9 cellular contexts compared by ENCODE assay signal in genomic region chr14:74610199-74610865, GRCh38. TPM values are rescaled to one million over a fixed set of nuclear protein-coding genes. Genes with fewer than 3 reads are reported as not detected.
DNase-seq lines count a peak whose midpoint lies in the region; ATAC-seq, FAIRE-seq and TF ChIP-seq lines count a peak whose summit lies in the region.
"Had no signal": no experiment of that assay in that cellular context is flagged by ENCODE, and none has a peak within 500 bp of the region (broad histone marks: within the 10 kb centered on the region; RNA-seq: fewer than 3 reads in every experiment).

No MANE protein-coding gene starts in this region.

- peaks cover 16% of the 10 kb centered on the region for H3F3A ChIP-seq in neural progenitor cell (ENCODE audit: low read depth)

- H3K4me1 Mint-ChIP-seq in CD14-positive monocyte (peaks cover 26% of the 10 kb centered on the region), IgD-negative memory B cell (peaks cover 20 to 24% (median 21%) of the 10 kb centered on the region in 3 donors), neural progenitor cell (peaks cover 19% of the 10 kb centered on the region)

- H3K9ac ChIP-seq in endothelial cell of umbilical vein (replicated peaks; ENCODE audit: extremely low read depth, insufficient read depth, low read length) (peak overlapping the region; percentile 79), neural progenitor cell (no peak overlapping the region)

- no peak overlapping the region for H3K27ac Mint-ChIP-seq in CD14-positive monocyte
- peak overlapping the region in 1 of 3 donors; percentile 19 for H3K27ac Mint-ChIP-seq in IgD-negative memory B cell
- no peak overlapping the region for H3K27ac Mint-ChIP-seq in neural progenitor cell

- TF ChIP-seq CTCF in CD14-positive monocyte (IDR thresholded peaks at IDR 0.05) (no peak), endothelial cell of umbilical vein (IDR thresholded peaks at IDR 0.05; ENCODE audit: extremely low read depth in 1 of 2, insufficient read depth in 1 of 2, low read depth in 1 of 2, low read length in 2 of 2) (no peak), neural progenitor cell (IDR thresholded peaks at IDR 0.05) (no peak), transverse colon (IDR thresholded peaks at IDR 0.05) (no peak)

- peak overlapping the region; percentile 52 for H3K27ac ChIP-seq in endothelial cell of umbilical vein (ENCODE audit: insufficient read depth, low read depth, low read length)
- H3K27ac ChIP-seq in neural progenitor cell: no peak overlapping the region
- H3K27ac ChIP-seq in transverse colon: no peak overlapping the region

- CTCF ChIA-PET in endothelial cell of umbilical vein (lab: Charles Lee): interaction anchor here (1.1 to 6.2 kb wide), 21 partner anchors 11 to 296 kb away, joined by 3 to 202 read pairs (median 10); partner anchors contain the start of genes ISCA2, NPC2 and YLPM1

- H3K9me3 Mint-ChIP-seq in CD14-positive monocyte (peaks cover 0 to 9% (median 0%) of the 10 kb centered on the region in 7 donors), IgD-negative memory B cell (no peaks in the 10 kb centered on the region), neural progenitor cell (no peaks in the 10 kb centered on the region)

- no peak overlapping the region for H2AFZ ChIP-seq in endothelial cell of umbilical vein (ENCODE audit: low read depth, low read length)
- no peak overlapping the region for H2AFZ ChIP-seq in neural progenitor cell (replicated peaks)

- intact Hi-C loops in CD14-positive monocyte (cut with micrococcal nuclease): loop anchor here in 1 of 2 donors (5.0 kb wide), 1 partner anchor 102 kb away; the partner anchor contains the start of genes AREL1 and FCF1
- intact Hi-C loops in endothelial cell of umbilical vein (cut with micrococcal nuclease): no loop called here
- intact Hi-C loops in transverse colon (cut with DNase I; ENCODE audit: low total_unique reads): no loop called here

- no peaks in the 10 kb centered on the region for H4K20me1 ChIP-seq in endothelial cell of umbilical vein (replicated peaks; ENCODE audit: control insufficient read depth, extremely low read depth, insufficient read depth, low read length)
- no peaks in the 10 kb centered on the region for H4K20me1 ChIP-seq in neural progenitor cell (ENCODE audit: low read depth)

- TF ChIP-seq POLR2A in endothelial cell of umbilical vein (IDR thresholded peaks at IDR 0.05; ENCODE audit: low read depth, low read length): peak; percentile 45
- no peak for TF ChIP-seq POLR2A in transverse colon (IDR thresholded peaks at IDR 0.05)

- BruUV-seq in endothelial cell of umbilical vein (replicated peaks; lab: Mats Ljungman, UMichigan): no TSS peak

- H3K79me2 ChIP-seq in endothelial cell of umbilical vein (ENCODE audit: control insufficient read depth, insufficient read depth, low read length): peaks cover 84% of the 10 kb centered on the region
- no peaks in the 10 kb centered on the region for H3K79me2 ChIP-seq in neural progenitor cell (ENCODE audit: low read depth)

- dilution Hi-C loops in endothelial cell of umbilical vein (cut with MboI; ENCODE audit: extremely low pct_ligation_motif_present, low sequenced_read_pairs): no loop called here

- POLR2A ChIA-PET in endothelial cell of umbilical vein (lab: Charles Lee): no interaction called here

- H3K4me2 ChIP-seq in endothelial cell of umbilical vein (ENCODE audit: insufficient read depth, low read length) (peak overlapping the region; percentile 76), neural progenitor cell (no peak overlapping the region)

- no peaks in the 10 kb centered on the region for H3K9me1 ChIP-seq in endothelial cell of umbilical vein (replicated peaks; ENCODE audit: control insufficient read depth, extremely low read depth, insufficient read depth, low read length)

- peak overlapping the region; percentile 81 to 88 (median 88) for H3K4me3 ChIP-seq in endothelial cell of umbilical vein (replicated peaks in 1 of 3; ENCODE audit: insufficient read depth in 1 of 3, low read depth in 1 of 3, low read length in 3 of 3)
- no peak overlapping the region for H3K4me3 ChIP-seq in neural progenitor cell
- no peak overlapping the region for H3K4me3 ChIP-seq in transverse colon

- H3K27me3 ChIP-seq in endothelial cell of umbilical vein (ENCODE audit: control insufficient read depth in 2 of 2, insufficient read depth in 2 of 2, low read length in 2 of 2) (no peaks in the 10 kb centered on the region), neural progenitor cell (peaks cover 49% of the 10 kb centered on the region), transverse colon (peaks cover 18% of the 10 kb centered on the region)

- peaks cover 45% of the 10 kb centered on the region for H3K4me1 ChIP-seq in endothelial cell of umbilical vein (ENCODE audit: control insufficient read depth, extremely low read depth, insufficient read depth, low read length)
- peaks cover 8% of the 10 kb centered on the region for H3K4me1 ChIP-seq in neural progenitor cell
- peaks cover 0 to 22% (median 17%) of the 10 kb centered on the region in 4 donors for H3K4me1 ChIP-seq in transverse colon

- H3K27me3 Mint-ChIP-seq in CD14-positive monocyte (ENCODE audit: low read depth in 3 of 3) (peaks cover 25 to 48% (median 41%) of the 10 kb centered on the region in 3 donors), IgD-negative memory B cell (peaks cover 9% of the 10 kb centered on the region), neural progenitor cell (ENCODE audit: insufficient read depth, low read depth) (peaks cover 37% of the 10 kb centered on the region)

- H3K36me3 ChIP-seq in endothelial cell of umbilical vein (ENCODE audit: control insufficient read depth in 2 of 2, extremely low read depth in 1 of 2, insufficient read depth in 2 of 2, low read length in 2 of 2): no peaks in the 10 kb centered on the region
- no peaks in the 10 kb centered on the region for H3K36me3 ChIP-seq in neural progenitor cell
- H3K36me3 ChIP-seq in transverse colon: no peaks in the 10 kb centered on the region

- peak overlapping the region; percentile 29 to 83 for H3K4me3 Mint-ChIP-seq in CD14-positive monocyte
- H3K4me3 Mint-ChIP-seq in IgD-negative memory B cell: peak overlapping the region; percentile 64 to 83 (median 81)
- H3K4me3 Mint-ChIP-seq in neural progenitor cell: peak overlapping the region; percentile 78

- no peak for TF ChIP-seq EP300 in transverse colon (IDR thresholded peaks at IDR 0.05; ENCODE audit: low read depth)

- in situ Hi-C loops in transverse colon (cut with MboI; ENCODE audit: low pct_ligation_motif_present in 1 of 4, low pct_unique_long_range_greater_than_20kb in 1 of 4, low sequenced_read_pairs in 3 of 4): no loop called here

- H3K36me3 Mint-ChIP-seq in CD14-positive monocyte (peaks cover 5 to 7% of the 10 kb centered on the region in 2 donors), IgD-negative memory B cell (no peaks in the 10 kb centered on the region), neural progenitor cell (no peaks in the 10 kb centered on the region)

- FAIRE-seq in endothelial cell of umbilical vein (lab: Jason Lieb, UNC): no peak

- WGBS in transverse colon (ENCODE audit: low coverage in 1 of 2), 2 donors: 94% methylated on average over 2 to 26 of the region's 26 CpGs

- DNase-seq in CD14-positive monocyte (ENCODE audit: low spot score): no peak
- DNase-seq in endothelial cell of umbilical vein (ENCODE audit: low read depth, low spot score): peak; percentile 30
- DNase-seq in neural progenitor cell (ENCODE audit: low spot score): no peak
- no peak for DNase-seq in DMS 273 treated with DMSO at 0.1 percent for 48 hours (lab: John Stamatoyannopoulos, UW)
- DNase-seq in transverse colon: no peak
- DNase-seq in cortex of kidney (lab: John Stamatoyannopoulos, UW): no peak

- H3K9me3 ChIP-seq in endothelial cell of umbilical vein (replicated peaks; ENCODE audit: control insufficient read depth, insufficient read depth, low read length) (no peaks in the 10 kb centered on the region), neural progenitor cell (ENCODE audit: low read depth) (no peaks in the 10 kb centered on the region), transverse colon (no peaks in the 10 kb centered on the region)

- no peak for ATAC-seq in GM21529 (IDR thresholded peaks at IDR 0.05; ENCODE audit: unreplicated experiment)
- ATAC-seq: HCT116 had no signal

TF ChIP-seq in endothelial cell of umbilical vein, 7 proteins besides CTCF, POLR2A, EP300 and RAD21:
- TF ChIP-seq EZH2 (IDR thresholded peaks at IDR 0.05; ENCODE audit: borderline replicate concordance, low read depth, low read length, severe bottlenecking) (no peak), POLR2AphosphoS5 (IDR thresholded peaks at IDR 0.05; ENCODE audit: insufficient read depth, low read depth, low read length) (peak; percentile 41)

RNA-seq across cellular contexts. Expression of gene LTBP2, which starts 1.7 kb away (rescaled TPM):
- under 1 TPM; 0.04 to 0.11 TPM for polyA plus RNA-seq in CD14-positive monocyte
- polyA plus RNA-seq in IgD-negative memory B cell: 0.03 TPM
- total RNA-seq in endothelial cell of umbilical vein: 264 and 268 TPM in 2 replicates
- polyA plus RNA-seq in endothelial cell of umbilical vein: 208 and 209 TPM in 2 replicates
- 182 and 200 TPM in 2 replicates for polyA plus RNA-seq in endothelial cell of umbilical vein (2011; cell fraction: cytosol; rRNA removed)
- polyA plus RNA-seq in endothelial cell of umbilical vein (2011; cell fraction: nucleus; rRNA removed): 302 and 337 TPM in 2 replicates
- polyA plus RNA-seq in endothelial cell of umbilical vein (2012): 319 and 426 TPM in 2 replicates
- 357 and 369 TPM in 2 replicates for polyA minus RNA-seq in endothelial cell of umbilical vein
- polyA minus RNA-seq in endothelial cell of umbilical vein (2011; cell fraction: cytosol; rRNA and poly(A)+ RNA removed): not detected
- 150 and 213 TPM in 2 replicates for polyA minus RNA-seq in endothelial cell of umbilical vein (2011; cell fraction: nucleus; rRNA and poly(A)+ RNA removed)
- 0.43 and 0.84 TPM in 2 replicates for total RNA-seq in neural progenitor cell (ENCODE audit: low replicate concordance)
- total RNA-seq in transverse colon: 10 to 100 TPM in 3 of 4 donors, 1 to 10 TPM in 1; 9.7 to 15.3 (median 11.9) TPM

Comparison
In these comparisons a context has a peak if more than half of its experiments do, and no peak if none do; other contexts are left out.
1. H3K4me3 ChIP-seq: peak in endothelial cell of umbilical vein (3 of 3); none in neural progenitor cell (single experiment) and transverse colon (0 of 4).
2. RNA of gene LTBP2, which starts 1.7 kb away (total RNA-seq): 264 to 268 TPM in endothelial cell of umbilical vein; 9.7 to 15.3 TPM in transverse colon and 0.43 to 0.84 TPM in neural progenitor cell; every median in the first group is over 10 times any median in the second.
3. Peak in every context shown above with its lines, with median percentiles within 50 percentile points of each other: H3K4me3 Mint-ChIP-seq.